Comparison of ENCODE assay signal across 8 cellular contexts in the genomic region with DNA sequence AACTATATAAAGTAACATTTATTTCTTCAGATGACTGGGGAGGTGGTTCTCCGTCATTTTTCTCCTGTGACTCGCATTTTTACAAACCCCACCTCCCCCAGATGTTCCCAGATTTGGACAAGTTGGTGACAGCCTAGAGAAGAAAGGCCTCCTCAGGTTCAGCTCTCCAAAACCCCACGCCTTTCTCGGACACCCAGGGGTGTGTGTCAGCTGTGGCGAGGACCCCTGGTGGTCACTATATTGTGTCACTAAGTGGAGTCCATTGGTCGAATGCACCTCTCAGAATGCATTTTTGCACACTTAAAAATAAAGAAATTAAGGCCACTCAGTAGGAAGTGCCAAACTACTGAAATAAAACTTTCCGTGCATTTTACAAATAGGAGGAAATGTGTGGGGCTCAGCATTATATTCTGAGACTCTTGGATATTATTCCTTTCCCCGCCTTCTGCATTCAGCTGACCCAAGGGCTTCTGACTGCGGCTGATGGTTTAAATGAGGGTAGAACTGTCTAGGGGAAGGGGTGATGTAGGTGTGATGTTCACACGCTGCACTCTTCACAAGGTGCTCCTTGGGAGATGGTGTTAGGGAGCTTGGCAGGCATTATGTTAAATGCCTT. TPM values are rescaled to one million over a fixed set of nuclear protein-coding genes. Genes with fewer than 3 reads are reported as not detected.
DNase-seq lines count a peak whose midpoint lies in the region; ATAC-seq, FAIRE-seq and TF ChIP-seq lines count a peak whose summit lies in the region.

No MANE protein-coding gene starts in this region.

- H3K4me3 ChIP-seq in esophagus muscularis mucosa = no peak overlapping the region

- H3K9me3 ChIP-seq in esophagus muscularis mucosa = no peaks in the 10 kb centered on the region

- no peak overlapping the region for H3K27ac ChIP-seq in esophagus muscularis mucosa (replicated peaks in 1 of 4)

- peaks cover 0 to 6% (median 0%) of the 10 kb centered on the region in 4 donors for H3K4me1 ChIP-seq in esophagus muscularis mucosa

- FAIRE-seq in H54 (lab: Jason Lieb, UNC) = no peak

- no peak overlapping the region for H3K4me3 Mint-ChIP-seq in progenitor cell of endocrine pancreas (ENCODE audit: low read depth)

- no peaks in the 10 kb centered on the region for H3K9me3 Mint-ChIP-seq in progenitor cell of endocrine pancreas (ENCODE audit: low read depth)

- peak; percentile 43 for ATAC-seq in HG03342 (IDR thresholded peaks at IDR 0.05; ENCODE audit: unreplicated experiment)

- DNase-seq in ELR (ENCODE audit: low read depth) (peak; percentile 71), esophagus muscularis mucosa (ENCODE audit: extremely low spot score) (no peak), progenitor cell of endocrine pancreas (ENCODE audit: low spot score, unreplicated experiment) (peak; percentile 28), H54 (ENCODE audit: insufficient read length, low spot score) (no peak), GOT3 (lab: John Stamatoyannopoulos, UW) (no peak), dedifferentiated amniotic fluid mesenchymal stem cell (ENCODE audit: extremely low spot score) (no peak)
- peak; percentile 39 to 42 for DNase-seq in activated CD4-positive, alpha-beta T cell treated with anti-CD3 and anti-CD28 coated beads for 4 hours

- peaks cover 40 to 100% (median 91%) of the 10 kb centered on the region in 4 donors for H3K36me3 ChIP-seq in esophagus muscularis mucosa

- H3K27me3 Mint-ChIP-seq in progenitor cell of endocrine pancreas = no peaks in the 10 kb centered on the region

- intact Hi-C loops in esophagus muscularis mucosa (cut with DNase I) = loop anchor here (2.0 kb wide), 3 partner anchors 47 to 149 kb away; partner anchors contain the start of gene ACO1

- WGBS in esophagus muscularis mucosa = 61% methylated on average over 10 of the region's 10 CpGs

- no peaks in the 10 kb centered on the region for H3K4me1 Mint-ChIP-seq in progenitor cell of endocrine pancreas (ENCODE audit: low read depth)

- no peak for TF ChIP-seq EP300 in esophagus muscularis mucosa (IDR thresholded peaks at IDR 0.05)

- H3K27ac Mint-ChIP-seq in progenitor cell of endocrine pancreas = no peak overlapping the region

- TF ChIP-seq POLR2A in esophagus muscularis mucosa (IDR thresholded peaks at IDR 0.05; ENCODE audit: low read depth) (no peak), H54 (IDR thresholded peaks at IDR 0.05; ENCODE audit: low read depth, low read length) (no peak)

- peaks cover 19% of the 10 kb centered on the region for H3K36me3 Mint-ChIP-seq in progenitor cell of endocrine pancreas (ENCODE audit: insufficient read depth)

- no peaks in the 10 kb centered on the region for H3K27me3 ChIP-seq in esophagus muscularis mucosa

- peak; percentile 43 to 58 (median 51) for TF ChIP-seq CTCF in esophagus muscularis mucosa (IDR thresholded peaks at IDR 0.05)
- TF ChIP-seq CTCF in progenitor cell of endocrine pancreas (IDR thresholded peaks at IDR 0.05; ENCODE audit: unreplicated experiment) = peak; percentile 61

RNA-seq across cellular contexts. Expression of gene ACO1, which starts 47.6 kb away (rescaled TPM):
- 10 to 100 TPM; 64.4 to 91.9 (median 86.5) TPM for total RNA-seq in esophagus muscularis mucosa
- total RNA-seq in progenitor cell of endocrine pancreas = 21.7 and 23.4 TPM in 2 replicates

Comparison
In these comparisons a context has a peak if more than half of its experiments do, and no peak if none do; other contexts are left out.
1. DNase-seq: peak in ELR (single experiment), activated CD4-positive, alpha-beta T cell treated with anti-CD3 and anti-CD28 coated beads for 4 hours (2 of 2) and progenitor cell of endocrine pancreas (single experiment); none in esophagus muscularis mucosa (single experiment), H54 (single experiment), GOT3 (single experiment) and dedifferentiated amniotic fluid mesenchymal stem cell (single experiment).